2 cellular contexts compared by ENCODE assay signal in genomic region chr10:127968027-127968441, GRCh38.
A peak's percentile ranks its signal among the peaks of the same experiment; 100 is the strongest.
TF ChIP-seq lines count a peak whose summit lies in the region.

No MANE protein-coding gene starts in this region.

TF ChIP-seq in WTC11, 78 proteins besides CTCF, POLR2A, EP300 and RAD21 (continued from another document):
- no peak for TF ChIP-seq KAT7 (CRISPR knock-in tag; IDR thresholded peaks at IDR 0.05; ENCODE audit: borderline replicate concordance)
- no peak for TF ChIP-seq SMAD3 (CRISPR knock-in tag; IDR thresholded peaks at IDR 0.05; ENCODE audit: borderline replicate concordance)
- TF ChIP-seq, protein P1, sequence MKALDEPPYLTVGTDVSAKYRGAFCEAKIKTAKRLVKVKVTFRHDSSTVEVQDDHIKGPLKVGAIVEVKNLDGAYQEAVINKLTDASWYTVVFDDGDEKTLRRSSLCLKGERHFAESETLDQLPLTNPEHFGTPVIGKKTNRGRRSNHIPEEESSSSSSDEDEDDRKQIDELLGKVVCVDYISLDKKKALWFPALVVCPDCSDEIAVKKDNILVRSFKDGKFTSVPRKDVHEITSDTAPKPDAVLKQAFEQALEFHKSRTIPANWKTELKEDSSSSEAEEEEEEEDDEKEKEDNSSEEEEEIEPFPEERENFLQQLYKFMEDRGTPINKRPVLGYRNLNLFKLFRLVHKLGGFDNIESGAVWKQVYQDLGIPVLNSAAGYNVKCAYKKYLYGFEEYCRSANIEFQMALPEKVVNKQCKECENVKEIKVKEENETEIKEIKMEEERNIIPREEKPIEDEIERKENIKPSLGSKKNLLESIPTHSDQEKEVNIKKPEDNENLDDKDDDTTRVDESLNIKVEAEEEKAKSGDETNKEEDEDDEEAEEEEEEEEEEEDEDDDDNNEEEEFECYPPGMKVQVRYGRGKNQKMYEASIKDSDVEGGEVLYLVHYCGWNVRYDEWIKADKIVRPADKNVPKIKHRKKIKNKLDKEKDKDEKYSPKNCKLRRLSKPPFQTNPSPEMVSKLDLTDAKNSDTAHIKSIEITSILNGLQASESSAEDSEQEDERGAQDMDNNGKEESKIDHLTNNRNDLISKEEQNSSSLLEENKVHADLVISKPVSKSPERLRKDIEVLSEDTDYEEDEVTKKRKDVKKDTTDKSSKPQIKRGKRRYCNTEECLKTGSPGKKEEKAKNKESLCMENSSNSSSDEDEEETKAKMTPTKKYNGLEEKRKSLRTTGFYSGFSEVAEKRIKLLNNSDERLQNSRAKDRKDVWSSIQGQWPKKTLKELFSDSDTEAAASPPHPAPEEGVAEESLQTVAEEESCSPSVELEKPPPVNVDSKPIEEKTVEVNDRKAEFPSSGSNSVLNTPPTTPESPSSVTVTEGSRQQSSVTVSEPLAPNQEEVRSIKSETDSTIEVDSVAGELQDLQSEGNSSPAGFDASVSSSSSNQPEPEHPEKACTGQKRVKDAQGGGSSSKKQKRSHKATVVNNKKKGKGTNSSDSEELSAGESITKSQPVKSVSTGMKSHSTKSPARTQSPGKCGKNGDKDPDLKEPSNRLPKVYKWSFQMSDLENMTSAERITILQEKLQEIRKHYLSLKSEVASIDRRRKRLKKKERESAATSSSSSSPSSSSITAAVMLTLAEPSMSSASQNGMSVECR (CRISPR knock-in tag; IDR thresholded peaks at IDR 0.05; ENCODE audit: borderline replicate concordance): no peak
- no peak for TF ChIP-seq ZNF121 (CRISPR knock-in tag; IDR thresholded peaks at IDR 0.05)
- TF ChIP-seq, protein P2, sequence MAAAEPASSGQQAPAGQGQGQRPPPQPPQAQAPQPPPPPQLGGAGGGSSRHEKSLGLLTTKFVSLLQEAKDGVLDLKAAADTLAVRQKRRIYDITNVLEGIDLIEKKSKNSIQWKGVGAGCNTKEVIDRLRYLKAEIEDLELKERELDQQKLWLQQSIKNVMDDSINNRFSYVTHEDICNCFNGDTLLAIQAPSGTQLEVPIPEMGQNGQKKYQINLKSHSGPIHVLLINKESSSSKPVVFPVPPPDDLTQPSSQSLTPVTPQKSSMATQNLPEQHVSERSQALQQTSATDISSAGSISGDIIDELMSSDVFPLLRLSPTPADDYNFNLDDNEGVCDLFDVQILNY (CRISPR knock-in tag; IDR thresholded peaks at IDR 0.05): no peak
- no peak for TF ChIP-seq AFF4 (CRISPR knock-in tag; IDR thresholded peaks at IDR 0.05; ENCODE audit: borderline replicate concordance)
- TF ChIP-seq FOXK1 (CRISPR knock-in tag; IDR thresholded peaks at IDR 0.05): no peak
- TF ChIP-seq IRF1 (CRISPR knock-in tag; IDR thresholded peaks at IDR 0.05): no peak

TF ChIP-seq in HepG2, 621 proteins besides CTCF, POLR2A, EP300 and RAD21 (continued from another document):
- TF ChIP-seq, protein P3, sequence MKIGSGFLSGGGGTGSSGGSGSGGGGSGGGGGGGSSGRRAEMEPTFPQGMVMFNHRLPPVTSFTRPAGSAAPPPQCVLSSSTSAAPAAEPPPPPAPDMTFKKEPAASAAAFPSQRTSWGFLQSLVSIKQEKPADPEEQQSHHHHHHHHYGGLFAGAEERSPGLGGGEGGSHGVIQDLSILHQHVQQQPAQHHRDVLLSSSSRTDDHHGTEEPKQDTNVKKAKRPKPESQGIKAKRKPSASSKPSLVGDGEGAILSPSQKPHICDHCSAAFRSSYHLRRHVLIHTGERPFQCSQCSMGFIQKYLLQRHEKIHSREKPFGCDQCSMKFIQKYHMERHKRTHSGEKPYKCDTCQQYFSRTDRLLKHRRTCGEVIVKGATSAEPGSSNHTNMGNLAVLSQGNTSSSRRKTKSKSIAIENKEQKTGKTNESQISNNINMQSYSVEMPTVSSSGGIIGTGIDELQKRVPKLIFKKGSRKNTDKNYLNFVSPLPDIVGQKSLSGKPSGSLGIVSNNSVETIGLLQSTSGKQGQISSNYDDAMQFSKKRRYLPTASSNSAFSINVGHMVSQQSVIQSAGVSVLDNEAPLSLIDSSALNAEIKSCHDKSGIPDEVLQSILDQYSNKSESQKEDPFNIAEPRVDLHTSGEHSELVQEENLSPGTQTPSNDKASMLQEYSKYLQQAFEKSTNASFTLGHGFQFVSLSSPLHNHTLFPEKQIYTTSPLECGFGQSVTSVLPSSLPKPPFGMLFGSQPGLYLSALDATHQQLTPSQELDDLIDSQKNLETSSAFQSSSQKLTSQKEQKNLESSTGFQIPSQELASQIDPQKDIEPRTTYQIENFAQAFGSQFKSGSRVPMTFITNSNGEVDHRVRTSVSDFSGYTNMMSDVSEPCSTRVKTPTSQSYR (CRISPR knock-in tag; IDR thresholded peaks at IDR 0.05; ENCODE audit: borderline replicate concordance): peak; percentile 34; the same call in 1 of the 2 replicates
- TF ChIP-seq HMGXB3 (CRISPR knock-in tag; IDR thresholded peaks at IDR 0.05; ENCODE audit: borderline replicate concordance): no peak
